ENCODE assay signal across 8 cellular contexts in genomic region chr6:154509421-154510143, GRCh38. TPM values are rescaled to one million over a fixed set of nuclear protein-coding genes. Genes with fewer than 3 reads are reported as not detected.
A peak's percentile ranks its signal among the peaks of the same experiment; 100 is the strongest.
DNase-seq lines count a peak whose midpoint lies in the region; ATAC-seq and TF ChIP-seq lines count a peak whose summit lies in the region.

No MANE protein-coding gene starts in this region.

- TF ChIP-seq CTCF in GM06990 (IDR thresholded peaks at IDR 0.05; ENCODE audit: insufficient read depth, low read length, poor library complexity, severe bottlenecking), result no peak
- TF ChIP-seq CTCF in astrocyte of the cerebellum (IDR thresholded peaks at IDR 0.05; ENCODE audit: low read depth, low read length, missing control alignments), result no peak
- no peak for TF ChIP-seq CTCF in CD8-positive, alpha-beta T cell (IDR thresholded peaks at IDR 0.05)

- H3K4me1 Mint-ChIP-seq in stimulated activated memory B cell treated with anti-CD40 and anti-IgM and Interleukin-4, amounts not matched to agents 10 μg/mL and 1 μg/mL and 100 μg/mL, for 72 hours, result peaks cover 9% of the 10 kb centered on the region
- H3K4me1 Mint-ChIP-seq in CD8-positive, alpha-beta T cell (ENCODE audit: low read depth), result peaks cover 10% of the 10 kb centered on the region

- ATAC-seq in GM21723 (IDR thresholded peaks at IDR 0.05; ENCODE audit: unreplicated experiment), result peak; percentile 45
- ATAC-seq in stimulated activated memory B cell treated with anti-CD40 and anti-IgM and Interleukin-4, amounts not matched to agents 10 μg/mL and 1 μg/mL and 100 μg/mL, for 72 hours, result peak; percentile 10
- ATAC-seq in CD8-positive, alpha-beta T cell, result no peak

- H3K27ac Mint-ChIP-seq in stimulated activated memory B cell treated with anti-CD40 and anti-IgM and Interleukin-4, amounts not matched to agents 10 μg/mL and 1 μg/mL and 100 μg/mL, for 72 hours, result no peak overlapping the region
- no peak overlapping the region for H3K27ac Mint-ChIP-seq in CD8-positive, alpha-beta T cell

- H3K27me3 Mint-ChIP-seq in stimulated activated memory B cell treated with anti-CD40 and anti-IgM and Interleukin-4, amounts not matched to agents 10 μg/mL and 1 μg/mL and 100 μg/mL, for 72 hours, result peaks cover 76% of the 10 kb centered on the region
- peaks cover 49% of the 10 kb centered on the region for H3K27me3 Mint-ChIP-seq in CD8-positive, alpha-beta T cell (ENCODE audit: low read depth)

- POLR2A ChIA-PET in CD8-positive, alpha-beta T cell (lab: Charles Lee), result no interaction called here

- no peak overlapping the region for H3K27ac ChIP-seq in CD8-positive, alpha-beta T cell (ENCODE audit: low read depth, low read length)

- H3K4me3 ChIP-seq in GM06990 (replicated peaks; ENCODE audit: low read depth, low read length) (peak overlapping the region; percentile 67), astrocyte of the cerebellum (ENCODE audit: low read depth, low read length) (peak overlapping the region; percentile 97)
- H3K4me3 ChIP-seq in CD8-positive, alpha-beta T cell (ENCODE audit: low read depth, low read length), result no peak overlapping the region

- H3K36me3 Mint-ChIP-seq in stimulated activated memory B cell treated with anti-CD40 and anti-IgM and Interleukin-4, amounts not matched to agents 10 μg/mL and 1 μg/mL and 100 μg/mL, for 72 hours, result no peaks in the 10 kb centered on the region
- H3K36me3 Mint-ChIP-seq in CD8-positive, alpha-beta T cell, result no peaks in the 10 kb centered on the region

- no peaks in the 10 kb centered on the region for H3K4me1 ChIP-seq in CD8-positive, alpha-beta T cell (ENCODE audit: insufficient read depth, low read length)

- in situ Hi-C loops in astrocyte of the cerebellum (cut with HindIII; ENCODE audit: low sequenced_read_pairs), result loop anchor here (10.0 kb wide), 1 partner anchor 95 kb away; no protein-coding TSS in a partner anchor

- H3K27me3 ChIP-seq in GM06990 (replicated peaks; ENCODE audit: control insufficient read depth, insufficient read depth, low read length), result peaks cover 1% of the 10 kb centered on the region; the same call in 1 of the 2 replicates
- H3K27me3 ChIP-seq in CD8-positive, alpha-beta T cell (ENCODE audit: insufficient read depth, low read length), result no peaks in the 10 kb centered on the region

- H3K4me3 Mint-ChIP-seq in stimulated activated memory B cell treated with anti-CD40 and anti-IgM and Interleukin-4, amounts not matched to agents 10 μg/mL and 1 μg/mL and 100 μg/mL, for 72 hours, result peak overlapping the region; percentile 50
- H3K4me3 Mint-ChIP-seq in CD8-positive, alpha-beta T cell, result no peak overlapping the region

- intact Hi-C loops in CD8-positive, alpha-beta T cell (cut with DNase I, micrococcal nuclease), result no loop called here

- H3K9me3 Mint-ChIP-seq in stimulated activated memory B cell treated with anti-CD40 and anti-IgM and Interleukin-4, amounts not matched to agents 10 μg/mL and 1 μg/mL and 100 μg/mL, for 72 hours, result no peaks in the 10 kb centered on the region
- H3K9me3 Mint-ChIP-seq in CD8-positive, alpha-beta T cell, result no peaks in the 10 kb centered on the region

- H3K36me3 ChIP-seq in GM06990 (ENCODE audit: control insufficient read depth, insufficient read depth, low read length), result no peaks in the 10 kb centered on the region
- no peaks in the 10 kb centered on the region for H3K36me3 ChIP-seq in CD8-positive, alpha-beta T cell (ENCODE audit: insufficient read depth, low read length)

- H3K9me3 ChIP-seq in CD8-positive, alpha-beta T cell (ENCODE audit: low read length), result no peaks in the 10 kb centered on the region

- DNase-seq in GM06990 (ENCODE audit: extremely low read depth, insufficient read length) (peak; percentile 9), LoVo (ENCODE audit: low spot score) (peak; percentile 23), astrocyte of the cerebellum (ENCODE audit: low read depth) (no peak), iris pigment epithelial cell (ENCODE audit: low read depth) (peak; percentile 33), NCI-H2081 treated with DMSO at 0.1 percent for 48 hours (lab: John Stamatoyannopoulos, UW) (no peak)
- no peak for DNase-seq in CD8-positive, alpha-beta T cell

- CTCF ChIA-PET in CD8-positive, alpha-beta T cell (lab: Charles Lee), result no interaction called here

RNA-seq across cellular contexts. Expression of gene CNKSR3, which starts 0.9 kb away (rescaled TPM):
- total RNA-seq in CD8-positive, alpha-beta T cell, result not detected

Comparison
In these comparisons a context has a peak if more than half of its experiments do, and no peak if none do; other contexts are left out.
1. DNase-seq: peak in GM06990 (single experiment), LoVo (single experiment) and iris pigment epithelial cell (single experiment); none in astrocyte of the cerebellum (single experiment), CD8-positive, alpha-beta T cell (0 of 7) and NCI-H2081 treated with DMSO at 0.1 percent for 48 hours (single experiment).